17 cellular contexts compared by ENCODE assay signal in genomic region chr4:10305816-10306215, GRCh38.
DNase-seq lines count a peak whose midpoint lies in the region; ATAC-seq and TF ChIP-seq lines count a peak whose summit lies in the region.
"Had no signal": no experiment of that assay in that cellular context is flagged by ENCODE, and none has a peak within 500 bp of the region (broad histone marks: within the 10 kb centered on the region; RNA-seq: fewer than 3 reads in every experiment).

No MANE protein-coding gene starts in this region.

- TF ChIP-seq POLR2A in testis (IDR thresholded peaks at IDR 0.05): no peak

- H3K36me3 ChIP-seq in ascending aorta (no peaks in the 10 kb centered on the region), testis (ENCODE audit: low read depth, missing control alignments) (no peaks in the 10 kb centered on the region)
- H3K36me3 ChIP-seq: BLaER1 had no signal

- DNase-seq in AG20443 (ENCODE audit: low spot score) (peak; percentile 31), GM03348 (ENCODE audit: low spot score) (peak; percentile 29), fibroblast of mammary gland (ENCODE audit: low read depth) (peak; percentile 6), foreskin melanocyte (peak; percentile 32), ascending aorta (ENCODE audit: low spot score in 2 of 2) (no peak), testis (no peak)
- DNase-seq: Calu3; CD4-positive, alpha-beta memory T cell; DMS53; GF-D8; HCEC 1CT had no signal

- no peak overlapping the region for H3K27ac ChIP-seq in ascending aorta
- H3K27ac ChIP-seq in testis: no peak overlapping the region
- H3K27ac ChIP-seq: BLaER1, HL-60, KMS-11 had no signal

- no peak for ATAC-seq in GM19395 (IDR thresholded peaks at IDR 0.05; ENCODE audit: unreplicated experiment)
- ATAC-seq: GM12878, GM23338 had no signal

- H3K4me1 ChIP-seq in ascending aorta: no peaks in the 10 kb centered on the region
- no peaks in the 10 kb centered on the region for H3K4me1 ChIP-seq in testis
- H3K4me1 ChIP-seq: BLaER1 had no signal

- intact Hi-C loops in ascending aorta (cut with DNase I): no loop called here
- intact Hi-C loops in testis (cut with DNase I; ENCODE audit: low total_unique reads): no loop called here

- H3K9me3 ChIP-seq in ascending aorta (no peaks in the 10 kb centered on the region), testis (no peaks in the 10 kb centered on the region)
- H3K9me3 ChIP-seq: BLaER1 had no signal

- no peaks in the 10 kb centered on the region for H3K27me3 ChIP-seq in ascending aorta
- H3K27me3 ChIP-seq in testis: no peaks in the 10 kb centered on the region
- H3K27me3 ChIP-seq: BLaER1 had no signal

- TF ChIP-seq CTCF in fibroblast of mammary gland (conservative IDR thresholded peaks at IDR 0.05; ENCODE audit: control insufficient read depth, insufficient read depth, low read depth, low read length) (no peak), ascending aorta (IDR thresholded peaks at IDR 0.05) (no peak), testis (IDR thresholded peaks at IDR 0.05) (no peak)

- H3K4me3 ChIP-seq in fibroblast of mammary gland (ENCODE audit: control insufficient read depth, low read depth, low read length) (no peak overlapping the region), ascending aorta (no peak overlapping the region), testis (no peak overlapping the region)
- H3K4me3 ChIP-seq: BLaER1, GM12878, GM23338 had no signal

Comparison
In these comparisons a context has a peak if more than half of its experiments do, and no peak if none do; other contexts are left out.
1. DNase-seq: peak in AG20443 (single experiment), GM03348 (single experiment), fibroblast of mammary gland (single experiment) and foreskin melanocyte (single experiment); none in ascending aorta (0 of 2) and testis (single experiment).